ENCODE assay signal across 11 cellular contexts in genomic region chr4:138911903-138912713, GRCh38.
A peak's percentile ranks its signal among the peaks of the same experiment; 100 is the strongest.
DNase-seq lines count a peak whose midpoint lies in the region; ATAC-seq, FAIRE-seq and TF ChIP-seq lines count a peak whose summit lies in the region.
"Had no signal": no experiment of that assay in that cellular context is flagged by ENCODE, and none has a peak within 500 bp of the region (broad histone marks: within the 10 kb centered on the region; RNA-seq: fewer than 3 reads in every experiment).

No MANE protein-coding gene starts in this region.

- in situ Hi-C loops in K562 (cut with MboI), result no loop called here

- no peak overlapping the region for H3K4me3 Mint-ChIP-seq in T-helper 17 cell
- H3K4me3 Mint-ChIP-seq: activated T-cell treated with anti-CD3 and anti-CD28 coated beads, Interleukin-2, amount 50 U/mL, for 24 hours had no signal

- no peak overlapping the region for H3K27ac ChIP-seq in K562 (ENCODE audit: extremely low read depth, low read depth, low read length)

- no peak for TF ChIP-seq POLR2A in K562 (conservative IDR thresholded peaks at IDR 0.05)

- peak overlapping the region in 1 of 2 experiments; percentile 49; a peak in 1 of 4 replicates for H3K9ac ChIP-seq in K562 (ENCODE audit: insufficient read depth in 1 of 2, low read depth in 2 of 2, low read length in 2 of 2)
- H3K9ac ChIP-seq in mucosa of stomach (ENCODE audit: low read length), result peak overlapping the region; percentile 58

- H3K36me3 ChIP-seq in K562 (ENCODE audit: control insufficient read depth, insufficient read depth, low read length), result no peaks in the 10 kb centered on the region
- H3K36me3 ChIP-seq in mucosa of stomach (ENCODE audit: control insufficient read depth, insufficient read depth, low read length), result no peaks in the 10 kb centered on the region
- H3K36me3 ChIP-seq: cardiac muscle cell had no signal

- no peak for TF ChIP-seq RAD21 in K562 (CRISPR knock-in tag; conservative IDR thresholded peaks at IDR 0.05 in 1 of 2, IDR thresholded peaks at IDR 0.05 in 1 of 2)

- H3K79me2 ChIP-seq in K562 (ENCODE audit: control insufficient read depth, insufficient read depth, low read length), result no peaks in the 10 kb centered on the region

- peak; percentile 47 for DNase-seq in DMS 273 (lab: John Stamatoyannopoulos, UW; ENCODE audit: unreplicated experiment)
- DNase-seq in NCI-H2029 treated with DMSO at 0.1 percent for 48 hours (lab: John Stamatoyannopoulos, UW), result peak; percentile 97
- peak in 1 of 4 experiments; percentile 47 for DNase-seq in K562 (ENCODE audit: extremely low read depth in 1 of 4, low spot score in 3 of 4)
- DNase-seq in T-helper 17 cell, result no peak
- DNase-seq in GM10266 (ENCODE audit: extremely low spot score), result no peak
- no peak for DNase-seq in Ammon's horn (ENCODE audit: low spot score)
- no peak for DNase-seq in SIG-M5 treated with dmso at 0.1 percent for 504 hours (lab: John Stamatoyannopoulos, UW; ENCODE audit: unreplicated experiment)
- DNase-seq: activated T-cell treated with anti-CD3 and anti-CD28 coated beads, Interleukin-2, amount 50 U/mL, for 24 hours; stimulated activated naive CD4-positive, alpha-beta T cell treated with Interleukin-2 at 50 U/mL for 16 hours had no signal

- TF ChIP-seq CTCF in K562 (IDR thresholded peaks at IDR 0.05 in 2 of 3, conservative IDR thresholded peaks at IDR 0.05 in 1 of 3; ENCODE audit: insufficient read depth in 2 of 3, low read depth in 1 of 3, low read length in 3 of 3), result no peak
- no peak for TF ChIP-seq CTCF in GM10266 (IDR thresholded peaks at IDR 0.05; ENCODE audit: control insufficient read depth, insufficient read depth, low read depth, missing control alignments)

- peaks cover 2% of the 10 kb centered on the region for H3K4me1 Mint-ChIP-seq in T-helper 17 cell

- WGBS in K562 (ENCODE audit: insufficient coverage, low coverage, missing lambda C conversion rate), result 21% methylated on average over 9 of the region's 9 CpGs

- BruUV-seq in K562 (replicated peaks; lab: Mats Ljungman, UMichigan), result no TSS peak

- H3K9me3 ChIP-seq in K562 (replicated peaks; ENCODE audit: control insufficient read depth, insufficient read depth, low read depth, low read length), result no peaks in the 10 kb centered on the region
- H3K9me3 ChIP-seq in mucosa of stomach (ENCODE audit: control insufficient read depth, low read length), result no peaks in the 10 kb centered on the region
- no peaks in the 10 kb centered on the region for H3K9me3 ChIP-seq in T-helper 17 cell (ENCODE audit: control insufficient read depth, low read length, poor library complexity, severe bottlenecking)

- no peaks in the 10 kb centered on the region for H3K9me1 ChIP-seq in K562 (ENCODE audit: control insufficient read depth, insufficient read depth, low read length)

- CTCF ChIA-PET in K562 (lab: Yijun Ruan, JAX; ENCODE audit: low intra/inter-chr PET ratio), result no interaction called here

- peak overlapping the region; percentile 82 for H2AFZ ChIP-seq in K562 (ENCODE audit: low read depth, low read length)

- POLR2A ChIA-PET in K562 (lab: Yijun Ruan, JAX), result interaction anchor here (0.6 to 1.9 kb wide), 5 partner anchors 13 to 671 kb away, joined by 3 to 7 read pairs (median 4); no protein-coding TSS in a partner anchor

- no peaks in the 10 kb centered on the region; a peak in 1 of 5 replicates for H3K27me3 ChIP-seq in K562 (ENCODE audit: control insufficient read depth in 2 of 2, insufficient read depth in 2 of 2, low read length in 2 of 2)
- H3K27me3 ChIP-seq in mucosa of stomach (ENCODE audit: control insufficient read depth, insufficient read depth, low read length), result no peaks in the 10 kb centered on the region
- H3K27me3 ChIP-seq: cardiac muscle cell had no signal

- peak; percentile 12; the same call in 1 of the 3 replicates for ATAC-seq in K562
- no peak for ATAC-seq in T-helper 17 cell

- H3K4me3 ChIP-seq in K562 (no peak overlapping the region), mucosa of stomach (ENCODE audit: low read length) (peak overlapping the region; percentile 33)
- H3K4me3 ChIP-seq: cardiac muscle cell had no signal

- peaks cover 16% of the 10 kb centered on the region for H3K27me3 Mint-ChIP-seq in T-helper 17 cell
- H3K27me3 Mint-ChIP-seq: activated T-cell treated with anti-CD3 and anti-CD28 coated beads, Interleukin-2, amount 50 U/mL, for 24 hours had no signal

- H3K36me3 Mint-ChIP-seq in T-helper 17 cell (ENCODE audit: low read depth), result no peaks in the 10 kb centered on the region

- no peaks in the 10 kb centered on the region for H4K20me1 ChIP-seq in K562 (replicated peaks; ENCODE audit: control insufficient read depth, insufficient read depth, low read length)

- intact Hi-C loops in K562 (cut with micrococcal nuclease), result no loop called here

- no peak overlapping the region for H3K27ac Mint-ChIP-seq in T-helper 17 cell
- H3K27ac Mint-ChIP-seq: activated T-cell treated with anti-CD3 and anti-CD28 coated beads, Interleukin-2, amount 50 U/mL, for 24 hours had no signal

- no peak overlapping the region for H3K4me2 ChIP-seq in K562 (ENCODE audit: insufficient read depth, low read length)

- peaks cover 10 to 24% of the 10 kb centered on the region in 2 experiments; a peak in 4 of 5 replicates for H3K4me1 ChIP-seq in K562 (replicated peaks in 1 of 2; ENCODE audit: control insufficient read depth in 2 of 2, insufficient read depth in 2 of 2, low read length in 2 of 2)
- peaks cover 36% of the 10 kb centered on the region for H3K4me1 ChIP-seq in mucosa of stomach (ENCODE audit: control insufficient read depth, insufficient read depth, low read length)

- TF ChIP-seq EP300 in K562 (IDR thresholded peaks at IDR 0.05; ENCODE audit: low read length), result no peak

- no peak for FAIRE-seq in K562 (lab: Jason Lieb, UNC)

TF ChIP-seq in K562, 482 proteins besides CTCF, POLR2A, EP300 and RAD21:
- TF ChIP-seq NFIC (IDR thresholded peaks at IDR 0.05) (peak; percentile 74), SIX5 (IDR thresholded peaks at IDR 0.05; ENCODE audit: borderline replicate concordance in 1 of 2, insufficient read depth in 1 of 2, low read depth in 1 of 2, low read length in 2 of 2) (no peak), ZNF408 (CRISPR knock-in tag; IDR thresholded peaks at IDR 0.05; ENCODE audit: low read depth) (no peak)

Comparison
In these comparisons a context has a peak if more than half of its experiments do, and no peak if none do; other contexts are left out.
1. DNase-seq: peak in DMS 273 (single experiment) and NCI-H2029 treated with DMSO at 0.1 percent for 48 hours (single experiment); none in T-helper 17 cell (0 of 3), GM10266 (single experiment), Ammon's horn (single experiment) and SIG-M5 treated with dmso at 0.1 percent for 504 hours (single experiment).